17 cellular contexts compared by ENCODE assay signal in genomic region chr10:113891476-113891875, GRCh38. TPM values are rescaled to one million over a fixed set of nuclear protein-coding genes. Genes with fewer than 3 reads are reported as not detected.
DNase-seq lines count a peak whose midpoint lies in the region; ATAC-seq and TF ChIP-seq lines count a peak whose summit lies in the region.
"Had no signal": no experiment of that assay in that cellular context is flagged by ENCODE, and none has a peak within 500 bp of the region (broad histone marks: within the 10 kb centered on the region; RNA-seq: fewer than 3 reads in every experiment).

No MANE protein-coding gene starts in this region.

- TF ChIP-seq CTCF in H9 (conservative IDR thresholded peaks at IDR 0.05) (no peak), epithelial cell of proximal tubule (conservative IDR thresholded peaks at IDR 0.05; ENCODE audit: low read depth, low read length) (peak; percentile 6)

- no peak overlapping the region for H2BK120ac ChIP-seq in H9 (ENCODE audit: low read depth, low read length, poor library complexity, severe bottlenecking)

- H3K4me1 Mint-ChIP-seq in H9: no peaks in the 10 kb centered on the region
- H3K4me1 Mint-ChIP-seq in stimulated activated effector memory CD8-positive, alpha-beta T cell treated with anti-CD3 and anti-CD28 coated beads, Interleukin-12 subunit alpha, Interleukin-12 subunit beta, amount 100 ng/mL, for 72 hours: no peaks in the 10 kb centered on the region

- no peaks in the 10 kb centered on the region for H3K9me3 ChIP-seq in H9 (ENCODE audit: control insufficient read depth, low read depth, low read length)
- H3K9me3 ChIP-seq: esophagus squamous epithelium, SJSA1 had no signal

- no peak overlapping the region for H3T11ph ChIP-seq in H9 (ENCODE audit: low read length)

- no peaks in the 10 kb centered on the region for H3K27me3 Mint-ChIP-seq in H9 (ENCODE audit: low read depth)
- H3K27me3 Mint-ChIP-seq: activated T-helper 17 cell treated with anti-CD3 and anti-CD28 coated beads, Interleukin-2, amount 50 U/mL, for 72 hours had no signal

- no peak for DNase-seq in H9
- DNase-seq in epithelial cell of proximal tubule (ENCODE audit: low read depth): no peak
- DNase-seq in left colon: no peak
- no peak for DNase-seq in stimulated activated effector memory CD8-positive, alpha-beta T cell treated with anti-CD3 and anti-CD28 coated beads, Interleukin-12 subunit alpha, Interleukin-12 subunit beta, amount 100 ng/mL, for 72 hours (ENCODE audit: low spot score in 2 of 2)
- no peak for DNase-seq in NCI-H2107 (lab: John Stamatoyannopoulos, UW)
- DNase-seq in ureter (ENCODE audit: low spot score): no peak
- DNase-seq in T1000 (lab: John Stamatoyannopoulos, UW): no peak
- DNase-seq in activated T-cell treated with anti-CD3 and anti-CD28 coated beads, Interleukin-2, amount 50 U/mL, for 1 hour: no peak
- DNase-seq: activated CD4-positive, alpha-beta T cell treated with anti-CD3 and anti-CD28 coated beads, Interleukin-2, amount 50 U/mL, for 48 hours; cortex of kidney; esophagus squamous epithelium; NCI-H345; stimulated activated naive CD4-positive, alpha-beta T cell had no signal

- no peak overlapping the region for H3K4me2 ChIP-seq in H9 (ENCODE audit: insufficient read depth, insufficient read length, low read length)
- H3K4me2 ChIP-seq: BLaER1 treated with 17β-estradiol and CSF1 and Interleukin-3, amounts not matched to agents 10 nM and 100 nM; KMS-11 had no signal

- H2AK5ac ChIP-seq in H9 (ENCODE audit: insufficient read length, low read length): no peak overlapping the region

- no peak overlapping the region for H3K4me3 Mint-ChIP-seq in H9
- H3K4me3 Mint-ChIP-seq in stimulated activated effector memory CD8-positive, alpha-beta T cell treated with anti-CD3 and anti-CD28 coated beads, Interleukin-12 subunit alpha, Interleukin-12 subunit beta, amount 100 ng/mL, for 72 hours: no peak overlapping the region
- H3K4me3 Mint-ChIP-seq: activated T-helper 17 cell treated with anti-CD3 and anti-CD28 coated beads, Interleukin-2, amount 50 U/mL, for 72 hours had no signal

- no peak overlapping the region for H4K91ac ChIP-seq in H9 (ENCODE audit: insufficient read length, low read depth, low read length)

- peak overlapping the region in 2 of 3 experiments; percentile 73 to 75; a peak in 1 of 7 replicates for H3K27ac Mint-ChIP-seq in H9
- peak overlapping the region; percentile 20 for H3K27ac Mint-ChIP-seq in stimulated activated effector memory CD8-positive, alpha-beta T cell treated with anti-CD3 and anti-CD28 coated beads, Interleukin-12 subunit alpha, Interleukin-12 subunit beta, amount 100 ng/mL, for 72 hours
- H3K27ac Mint-ChIP-seq: activated T-helper 17 cell treated with anti-CD3 and anti-CD28 coated beads, Interleukin-2, amount 50 U/mL, for 72 hours had no signal

- H3K4me1 ChIP-seq in H9 (ENCODE audit: insufficient read depth, low read length): no peaks in the 10 kb centered on the region
- H3K4me1 ChIP-seq: BLaER1 treated with 17β-estradiol and CSF1 and Interleukin-3, amounts not matched to agents 10 nM and 100 nM had no signal

- H3K23me2 ChIP-seq in H9 (ENCODE audit: insufficient read length, low read depth, low read length, poor library complexity, severe bottlenecking): no peaks in the 10 kb centered on the region

- no peaks in the 10 kb centered on the region for H3K79me2 ChIP-seq in H9 (ENCODE audit: insufficient read depth, low read length)

- H3K9ac ChIP-seq in H9 (ENCODE audit: extremely low read depth, insufficient read length, low read length): no peak overlapping the region
- H3K9ac ChIP-seq: BLaER1 treated with 17β-estradiol and CSF1 and Interleukin-3, amounts not matched to agents 10 nM and 100 nM; KMS-11 had no signal

- no peak overlapping the region for H3K4me3 ChIP-seq in epithelial cell of proximal tubule (ENCODE audit: low read depth, low read length)
- H3K4me3 ChIP-seq: BLaER1 treated with 17β-estradiol and CSF1 and Interleukin-3, amounts not matched to agents 10 nM and 100 nM; esophagus squamous epithelium; SJSA1 had no signal

- H3K79me1 ChIP-seq in H9 (ENCODE audit: insufficient read depth, low read depth, low read length, poor library complexity, severe bottlenecking): no peaks in the 10 kb centered on the region

- no peak overlapping the region for H2BK20ac ChIP-seq in H9 (ENCODE audit: low read depth, low read length, poor library complexity, severe bottlenecking)

- H3K9me3 Mint-ChIP-seq in H9: peaks cover 2 to 8% of the 10 kb centered on the region in 2 experiments; a peak in 2 of 5 replicates
- H3K9me3 Mint-ChIP-seq in stimulated activated effector memory CD8-positive, alpha-beta T cell treated with anti-CD3 and anti-CD28 coated beads, Interleukin-12 subunit alpha, Interleukin-12 subunit beta, amount 100 ng/mL, for 72 hours: peaks cover 3% of the 10 kb centered on the region
- H3K9me3 Mint-ChIP-seq: activated T-helper 17 cell treated with anti-CD3 and anti-CD28 coated beads, Interleukin-2, amount 50 U/mL, for 72 hours had no signal

- no CpG with 5 or more reads among the region's 3 CpGs for WGBS in H9 (ENCODE audit: extremely low coverage, insufficient read length, low lambda C conversion rate)

- H4K5ac ChIP-seq in H9 (ENCODE audit: insufficient read length, low read depth, low read length): no peak overlapping the region

- no peak overlapping the region for H3K18ac ChIP-seq in H9 (ENCODE audit: insufficient read length, low read depth, low read length)

- H3K36me3 Mint-ChIP-seq in H9 (ENCODE audit: insufficient read depth in 1 of 3, low read depth in 3 of 3): peaks cover 12 to 42% (median 35%) of the 10 kb centered on the region in 3 experiments
- peaks cover 19% of the 10 kb centered on the region for H3K36me3 Mint-ChIP-seq in stimulated activated effector memory CD8-positive, alpha-beta T cell treated with anti-CD3 and anti-CD28 coated beads, Interleukin-12 subunit alpha, Interleukin-12 subunit beta, amount 100 ng/mL, for 72 hours

- intact Hi-C loops in left colon (cut with DNase I, micrococcal nuclease): no loop called here

- no peak overlapping the region for H3K56ac ChIP-seq in H9 (ENCODE audit: insufficient read length, low read depth, low read length)

- no peak overlapping the region for H2BK5ac ChIP-seq in H9 (ENCODE audit: insufficient read length, low read length)

- no peak overlapping the region for H3K27ac ChIP-seq in H9 (ENCODE audit: insufficient read length, low read depth, low read length)
- H3K27ac ChIP-seq: BLaER1 treated with 17β-estradiol and CSF1 and Interleukin-3, amounts not matched to agents 10 nM and 100 nM; KMS-11; SJSA1 had no signal

- H3K23ac ChIP-seq in H9 (ENCODE audit: insufficient read length, low read depth, low read length): no peak overlapping the region

- H2BK12ac ChIP-seq in H9 (ENCODE audit: insufficient read length, low read depth, low read length): no peak overlapping the region

- H4K20me1 ChIP-seq in H9 (ENCODE audit: control insufficient read depth, insufficient read depth, insufficient read length): no peaks in the 10 kb centered on the region

- ATAC-seq in left colon: peak; percentile 40
- ATAC-seq in stimulated activated effector memory CD8-positive, alpha-beta T cell treated with anti-CD3 and anti-CD28 coated beads, Interleukin-12 subunit alpha, Interleukin-12 subunit beta, amount 100 ng/mL, for 72 hours: peak; percentile 16
- ATAC-seq: activated T-helper 17 cell treated with anti-CD3 and anti-CD28 coated beads, Interleukin-2, amount 50 U/mL, for 72 hours had no signal

- no peaks in the 10 kb centered on the region for H3K27me3 ChIP-seq in H9 (ENCODE audit: insufficient read depth, low read length)
- H3K27me3 ChIP-seq: BLaER1 treated with 17β-estradiol and CSF1 and Interleukin-3, amounts not matched to agents 10 nM and 100 nM; esophagus squamous epithelium; SJSA1 had no signal

- H3K14ac ChIP-seq in H9 (ENCODE audit: insufficient read depth, low read length): no peak overlapping the region

- H2BK15ac ChIP-seq in H9 (ENCODE audit: low read depth, low read length): no peak overlapping the region

- H4K8ac ChIP-seq in H9 (replicated peaks; ENCODE audit: insufficient read length, low read depth, low read length): no peak overlapping the region

- no peak overlapping the region for H3K4ac ChIP-seq in H9 (ENCODE audit: low read depth, low read length)

- H2AFZ ChIP-seq in H9 (ENCODE audit: low read length): no peak overlapping the region

RNA-seq across cellular contexts. Expression of gene NHLRC2, which starts 37.0 kb away (rescaled TPM):
- total RNA-seq in H9 (2021) (30.9 and 31.2 TPM in 2 replicates), epithelial cell of proximal tubule (12.9 and 30.1 TPM in 2 replicates), left colon (10 to 100 TPM; 33.0 to 36.5 TPM), ureter (47.8 TPM)

RNA-seq across cellular contexts. Expression of gene DCLRE1A, which starts 37.6 kb away (rescaled TPM):
- total RNA-seq in H9 (2021): 8.8 and 9.9 TPM in 2 replicates
- 7.9 and 12.0 TPM in 2 replicates for total RNA-seq in epithelial cell of proximal tubule
- total RNA-seq in left colon: 1 to 10 TPM; 3.7 to 4.9 TPM
- 8.3 TPM for total RNA-seq in ureter
